In the genomic region with DNA sequence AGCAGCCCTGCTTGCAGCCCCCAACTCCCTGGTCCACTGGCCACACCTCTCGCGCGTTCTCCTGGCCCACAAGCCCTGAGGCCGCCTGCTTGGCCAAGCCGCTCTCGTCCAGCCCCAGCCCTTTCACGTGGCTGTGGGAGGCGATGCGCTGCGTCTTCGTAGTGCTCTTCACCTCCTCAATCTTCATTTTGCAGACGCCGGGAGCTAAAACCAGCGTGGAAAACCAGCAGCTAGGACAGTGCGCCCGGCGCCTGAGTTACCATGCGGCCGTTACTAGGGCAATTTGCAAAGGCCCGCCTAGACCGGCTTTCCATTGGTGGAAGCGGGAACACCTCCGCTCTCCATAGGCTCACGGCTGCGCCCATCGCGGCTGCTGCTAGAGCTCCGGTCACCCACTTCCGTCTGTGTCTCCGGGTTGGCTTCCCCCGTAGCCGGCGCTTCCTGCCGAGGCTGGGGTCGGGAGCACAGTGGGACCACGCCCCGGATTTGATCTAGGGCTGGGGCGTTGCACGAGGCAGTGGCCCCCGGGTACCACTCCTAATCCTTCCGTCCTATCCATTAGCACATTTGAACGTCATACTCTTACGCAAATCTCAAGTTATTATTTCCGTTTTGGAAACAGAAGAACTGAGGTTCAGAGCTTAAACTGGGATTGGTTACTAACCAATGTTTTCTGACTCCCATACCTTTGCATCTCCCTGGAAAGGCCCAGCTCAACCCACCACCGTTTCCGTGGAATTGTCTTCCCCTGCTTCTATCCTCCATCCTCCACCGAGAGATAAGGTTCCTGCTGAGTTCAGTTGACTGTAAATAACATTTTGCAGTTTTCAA, we compare ENCODE assay signal across 1 cellular context.
TF ChIP-seq lines count a peak whose summit lies in the region.

A gene (minus strand): TSS at position 275 of the 831 bp plus-strand sequence. CDS start 88 bp downstream, at position 187.

TF ChIP-seq in K562, 482 proteins besides CTCF, POLR2A, EP300 and RAD21 (continued from another document and continues in another):
- TF ChIP-seq, protein P1, sequence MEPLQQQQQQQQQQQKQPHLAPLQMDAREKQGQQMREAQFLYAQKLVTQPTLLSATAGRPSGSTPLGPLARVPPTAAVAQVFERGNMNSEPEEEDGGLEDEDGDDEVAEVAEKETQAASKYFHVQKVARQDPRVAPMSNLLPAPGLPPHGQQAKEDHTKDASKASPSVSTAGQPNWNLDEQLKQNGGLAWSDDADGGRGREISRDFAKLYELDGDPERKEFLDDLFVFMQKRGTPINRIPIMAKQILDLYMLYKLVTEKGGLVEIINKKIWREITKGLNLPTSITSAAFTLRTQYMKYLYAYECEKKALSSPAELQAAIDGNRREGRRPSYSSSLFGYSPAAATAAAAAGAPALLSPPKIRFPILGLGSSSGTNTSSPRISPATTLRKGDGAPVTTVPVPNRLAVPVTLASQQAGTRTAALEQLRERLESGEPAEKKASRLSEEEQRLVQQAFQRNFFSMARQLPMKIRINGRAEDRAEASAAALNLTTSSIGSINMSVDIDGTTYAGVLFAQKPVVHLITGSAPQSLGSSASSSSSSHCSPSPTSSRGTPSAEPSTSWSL (CRISPR knock-in tag; IDR thresholded peaks at IDR 0.05; ENCODE audit: borderline replicate concordance) = no peak
- peak; percentile 47 for TF ChIP-seq HMGN3 (IDR thresholded peaks at IDR 0.05; ENCODE audit: borderline replicate concordance, extremely low read depth, insufficient read length, low read depth, low read length)
- TF ChIP-seq RBM17 (IDR thresholded peaks at IDR 0.05; ENCODE audit: borderline replicate concordance, low read depth, low read length) = no peak
- no peak for TF ChIP-seq CBFA2T2 (conservative IDR thresholded peaks at IDR 0.05)
- TF ChIP-seq, protein P2, sequence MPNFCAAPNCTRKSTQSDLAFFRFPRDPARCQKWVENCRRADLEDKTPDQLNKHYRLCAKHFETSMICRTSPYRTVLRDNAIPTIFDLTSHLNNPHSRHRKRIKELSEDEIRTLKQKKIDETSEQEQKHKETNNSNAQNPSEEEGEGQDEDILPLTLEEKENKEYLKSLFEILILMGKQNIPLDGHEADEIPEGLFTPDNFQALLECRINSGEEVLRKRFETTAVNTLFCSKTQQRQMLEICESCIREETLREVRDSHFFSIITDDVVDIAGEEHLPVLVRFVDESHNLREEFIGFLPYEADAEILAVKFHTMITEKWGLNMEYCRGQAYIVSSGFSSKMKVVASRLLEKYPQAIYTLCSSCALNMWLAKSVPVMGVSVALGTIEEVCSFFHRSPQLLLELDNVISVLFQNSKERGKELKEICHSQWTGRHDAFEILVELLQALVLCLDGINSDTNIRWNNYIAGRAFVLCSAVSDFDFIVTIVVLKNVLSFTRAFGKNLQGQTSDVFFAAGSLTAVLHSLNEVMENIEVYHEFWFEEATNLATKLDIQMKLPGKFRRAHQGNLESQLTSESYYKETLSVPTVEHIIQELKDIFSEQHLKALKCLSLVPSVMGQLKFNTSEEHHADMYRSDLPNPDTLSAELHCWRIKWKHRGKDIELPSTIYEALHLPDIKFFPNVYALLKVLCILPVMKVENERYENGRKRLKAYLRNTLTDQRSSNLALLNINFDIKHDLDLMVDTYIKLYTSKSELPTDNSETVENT (CRISPR knock-in tag; IDR thresholded peaks at IDR 0.05) = no peak
- TF ChIP-seq, protein P3, sequence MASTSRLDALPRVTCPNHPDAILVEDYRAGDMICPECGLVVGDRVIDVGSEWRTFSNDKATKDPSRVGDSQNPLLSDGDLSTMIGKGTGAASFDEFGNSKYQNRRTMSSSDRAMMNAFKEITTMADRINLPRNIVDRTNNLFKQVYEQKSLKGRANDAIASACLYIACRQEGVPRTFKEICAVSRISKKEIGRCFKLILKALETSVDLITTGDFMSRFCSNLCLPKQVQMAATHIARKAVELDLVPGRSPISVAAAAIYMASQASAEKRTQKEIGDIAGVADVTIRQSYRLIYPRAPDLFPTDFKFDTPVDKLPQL (IDR thresholded peaks at IDR 0.05; ENCODE audit: extremely low read depth, insufficient read length) = no peak
- TF ChIP-seq ZKSCAN3 (CRISPR knock-in tag; IDR thresholded peaks at IDR 0.05) = no peak
- no peak for TF ChIP-seq BRD9 (IDR thresholded peaks at IDR 0.05; ENCODE audit: low read depth, partially characterized antibody)
- TF ChIP-seq STAT5B (CRISPR knock-in tag; IDR thresholded peaks at IDR 0.05) = no peak
- TF ChIP-seq, protein P4, sequence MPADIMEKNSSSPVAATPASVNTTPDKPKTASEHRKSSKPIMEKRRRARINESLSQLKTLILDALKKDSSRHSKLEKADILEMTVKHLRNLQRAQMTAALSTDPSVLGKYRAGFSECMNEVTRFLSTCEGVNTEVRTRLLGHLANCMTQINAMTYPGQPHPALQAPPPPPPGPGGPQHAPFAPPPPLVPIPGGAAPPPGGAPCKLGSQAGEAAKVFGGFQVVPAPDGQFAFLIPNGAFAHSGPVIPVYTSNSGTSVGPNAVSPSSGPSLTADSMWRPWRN (IDR thresholded peaks at IDR 0.05; ENCODE audit: low read depth) = no peak
- TF ChIP-seq TCF7L2 (IDR thresholded peaks at IDR 0.05; ENCODE audit: low read depth, low read length) = 0 out of 2 replicates have a peak, but pooled peaks have one; percentile 42
- no peak for TF ChIP-seq HMG20B (CRISPR knock-in tag; IDR thresholded peaks at IDR 0.05)
- TF ChIP-seq PHB (CRISPR knock-in tag; IDR thresholded peaks at IDR 0.05) = no peak
- TF ChIP-seq NCOA2 (IDR thresholded peaks at IDR 0.05; ENCODE audit: partially characterized antibody in 2 of 2) = no peak
- TF ChIP-seq ZBTB1 (CRISPR knock-in tag; IDR thresholded peaks at IDR 0.05; ENCODE audit: borderline replicate concordance, low read depth) = no peak
- 0 out of 2 replicates have a peak, but pooled peaks have one; percentile 39 for TF ChIP-seq SIN3B (IDR thresholded peaks at IDR 0.05; ENCODE audit: low read depth)
- TF ChIP-seq KLF6 (CRISPR knock-in tag; IDR thresholded peaks at IDR 0.05; ENCODE audit: borderline replicate concordance) = peak; percentile 50; the same call in 1 of the 2 replicates
- TF ChIP-seq HEY1 (CRISPR knock-in tag; IDR thresholded peaks at IDR 0.05; ENCODE audit: borderline replicate concordance) = no peak
- TF ChIP-seq ZNF586 (CRISPR knock-in tag; conservative IDR thresholded peaks at IDR 0.05) = no peak
- no peak for TF ChIP-seq ZNF212 (CRISPR knock-in tag; IDR thresholded peaks at IDR 0.05)
- 0 out of 4 replicates have a peak, but pooled peaks of 1 of the 2 experiments have one; percentile 33 for TF ChIP-seq CSDE1 (IDR thresholded peaks at IDR 0.05)
- no peak for TF ChIP-seq CAMTA2 (CRISPR knock-in tag; conservative IDR thresholded peaks at IDR 0.05)
- TF ChIP-seq ZNF311 (CRISPR knock-in tag; IDR thresholded peaks at IDR 0.05) = no peak
- no peak for TF ChIP-seq HDAC8 (tag; IDR thresholded peaks at IDR 0.05)
- TF ChIP-seq, protein P5, sequence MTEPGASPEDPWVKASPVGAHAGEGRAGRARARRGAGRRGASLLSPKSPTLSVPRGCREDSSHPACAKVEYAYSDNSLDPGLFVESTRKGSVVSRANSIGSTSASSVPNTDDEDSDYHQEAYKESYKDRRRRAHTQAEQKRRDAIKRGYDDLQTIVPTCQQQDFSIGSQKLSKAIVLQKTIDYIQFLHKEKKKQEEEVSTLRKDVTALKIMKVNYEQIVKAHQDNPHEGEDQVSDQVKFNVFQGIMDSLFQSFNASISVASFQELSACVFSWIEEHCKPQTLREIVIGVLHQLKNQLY (CRISPR knock-in tag; conservative IDR thresholded peaks at IDR 0.05) = no peak
- TF ChIP-seq, protein P6, sequence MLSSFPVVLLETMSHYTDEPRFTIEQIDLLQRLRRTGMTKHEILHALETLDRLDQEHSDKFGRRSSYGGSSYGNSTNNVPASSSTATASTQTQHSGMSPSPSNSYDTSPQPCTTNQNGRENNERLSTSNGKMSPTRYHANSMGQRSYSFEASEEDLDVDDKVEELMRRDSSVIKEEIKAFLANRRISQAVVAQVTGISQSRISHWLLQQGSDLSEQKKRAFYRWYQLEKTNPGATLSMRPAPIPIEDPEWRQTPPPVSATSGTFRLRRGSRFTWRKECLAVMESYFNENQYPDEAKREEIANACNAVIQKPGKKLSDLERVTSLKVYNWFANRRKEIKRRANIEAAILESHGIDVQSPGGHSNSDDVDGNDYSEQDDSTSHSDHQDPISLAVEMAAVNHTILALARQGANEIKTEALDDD (IDR thresholded peaks at IDR 0.05) = no peak; the same call in 1 of the 2 replicates
- TF ChIP-seq RBFOX2 (IDR thresholded peaks at IDR 0.05; ENCODE audit: low read depth, low read length) = peak; percentile 90
- no peak for TF ChIP-seq SRSF7 (optimal IDR thresholded peaks at IDR 0.05; ENCODE audit: low read depth, low read length)
- TF ChIP-seq, protein P7, sequence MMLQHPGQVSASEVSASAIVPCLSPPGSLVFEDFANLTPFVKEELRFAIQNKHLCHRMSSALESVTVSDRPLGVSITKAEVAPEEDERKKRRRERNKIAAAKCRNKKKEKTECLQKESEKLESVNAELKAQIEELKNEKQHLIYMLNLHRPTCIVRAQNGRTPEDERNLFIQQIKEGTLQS (IDR thresholded peaks at IDR 0.05) = peak; percentile 30; the same call in 1 of the 2 replicates
- TF ChIP-seq, protein P7 (CRISPR knock-in tag; conservative IDR thresholded peaks at IDR 0.05) = no peak
- TF ChIP-seq, protein P8, sequence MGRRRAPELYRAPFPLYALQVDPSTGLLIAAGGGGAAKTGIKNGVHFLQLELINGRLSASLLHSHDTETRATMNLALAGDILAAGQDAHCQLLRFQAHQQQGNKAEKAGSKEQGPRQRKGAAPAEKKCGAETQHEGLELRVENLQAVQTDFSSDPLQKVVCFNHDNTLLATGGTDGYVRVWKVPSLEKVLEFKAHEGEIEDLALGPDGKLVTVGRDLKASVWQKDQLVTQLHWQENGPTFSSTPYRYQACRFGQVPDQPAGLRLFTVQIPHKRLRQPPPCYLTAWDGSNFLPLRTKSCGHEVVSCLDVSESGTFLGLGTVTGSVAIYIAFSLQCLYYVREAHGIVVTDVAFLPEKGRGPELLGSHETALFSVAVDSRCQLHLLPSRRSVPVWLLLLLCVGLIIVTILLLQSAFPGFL (CRISPR knock-in tag; IDR thresholded peaks at IDR 0.05) = no peak
- TF ChIP-seq, protein P9, sequence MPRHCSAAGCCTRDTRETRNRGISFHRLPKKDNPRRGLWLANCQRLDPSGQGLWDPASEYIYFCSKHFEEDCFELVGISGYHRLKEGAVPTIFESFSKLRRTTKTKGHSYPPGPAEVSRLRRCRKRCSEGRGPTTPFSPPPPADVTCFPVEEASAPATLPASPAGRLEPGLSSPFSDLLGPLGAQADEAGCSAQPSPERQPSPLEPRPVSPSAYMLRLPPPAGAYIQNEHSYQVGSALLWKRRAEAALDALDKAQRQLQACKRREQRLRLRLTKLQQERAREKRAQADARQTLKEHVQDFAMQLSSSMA (CRISPR knock-in tag; IDR thresholded peaks at IDR 0.05) = no peak
- TF ChIP-seq, protein P10, sequence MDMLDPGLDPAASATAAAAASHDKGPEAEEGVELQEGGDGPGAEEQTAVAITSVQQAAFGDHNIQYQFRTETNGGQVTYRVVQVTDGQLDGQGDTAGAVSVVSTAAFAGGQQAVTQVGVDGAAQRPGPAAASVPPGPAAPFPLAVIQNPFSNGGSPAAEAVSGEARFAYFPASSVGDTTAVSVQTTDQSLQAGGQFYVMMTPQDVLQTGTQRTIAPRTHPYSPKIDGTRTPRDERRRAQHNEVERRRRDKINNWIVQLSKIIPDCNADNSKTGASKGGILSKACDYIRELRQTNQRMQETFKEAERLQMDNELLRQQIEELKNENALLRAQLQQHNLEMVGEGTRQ (CRISPR knock-in tag; IDR thresholded peaks at IDR 0.05) = no peak
- TF ChIP-seq HDGF (IDR thresholded peaks at IDR 0.05) = no peak
- no peak for TF ChIP-seq PTTG1 (tag; IDR thresholded peaks at IDR 0.05; ENCODE audit: low read depth)
- no peak for TF ChIP-seq NFIC (IDR thresholded peaks at IDR 0.05)
- TF ChIP-seq ZEB2 (IDR thresholded peaks at IDR 0.05) = peak; percentile 89
- no peak for TF ChIP-seq CHD1 (IDR thresholded peaks at IDR 0.05; ENCODE audit: low read length)
- no peak for TF ChIP-seq HNRNPH1 (optimal IDR thresholded peaks at IDR 0.05; ENCODE audit: low read depth, low read length)
- TF ChIP-seq ZNF143 (CRISPR knock-in tag; IDR thresholded peaks at IDR 0.05) = no peak; the same call in 1 of the 2 replicates
- TF ChIP-seq, protein P11, sequence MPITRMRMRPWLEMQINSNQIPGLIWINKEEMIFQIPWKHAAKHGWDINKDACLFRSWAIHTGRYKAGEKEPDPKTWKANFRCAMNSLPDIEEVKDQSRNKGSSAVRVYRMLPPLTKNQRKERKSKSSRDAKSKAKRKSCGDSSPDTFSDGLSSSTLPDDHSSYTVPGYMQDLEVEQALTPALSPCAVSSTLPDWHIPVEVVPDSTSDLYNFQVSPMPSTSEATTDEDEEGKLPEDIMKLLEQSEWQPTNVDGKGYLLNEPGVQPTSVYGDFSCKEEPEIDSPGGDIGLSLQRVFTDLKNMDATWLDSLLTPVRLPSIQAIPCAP (CRISPR knock-in tag; IDR thresholded peaks at IDR 0.05; ENCODE audit: borderline replicate concordance) = no peak
- TF ChIP-seq, protein P12, sequence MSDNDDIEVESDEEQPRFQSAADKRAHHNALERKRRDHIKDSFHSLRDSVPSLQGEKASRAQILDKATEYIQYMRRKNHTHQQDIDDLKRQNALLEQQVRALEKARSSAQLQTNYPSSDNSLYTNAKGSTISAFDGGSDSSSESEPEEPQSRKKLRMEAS (CRISPR knock-in tag; IDR thresholded peaks at IDR 0.05) = peak; percentile 81
- no peak for TF ChIP-seq ZNF551 (CRISPR knock-in tag; IDR thresholded peaks at IDR 0.05)
- no peak for TF ChIP-seq MCM7 (IDR thresholded peaks at IDR 0.05)
- no peak for TF ChIP-seq CCNT2 (IDR thresholded peaks at IDR 0.05; ENCODE audit: borderline replicate concordance, extremely low read depth, insufficient read length, low read depth, low read length)
- no peak for TF ChIP-seq ZC3H8 (IDR thresholded peaks at IDR 0.05)
- no peak for TF ChIP-seq POU5F1 (IDR thresholded peaks at IDR 0.05; ENCODE audit: borderline replicate concordance, low read depth, low read length, partially characterized antibody)
- peak; percentile 79 to 91 for TF ChIP-seq MAZ (CRISPR knock-in tag; conservative IDR thresholded peaks at IDR 0.05 in 1 of 2, IDR thresholded peaks at IDR 0.05 in 1 of 2)
- TF ChIP-seq SAFB (IDR thresholded peaks at IDR 0.05; ENCODE audit: borderline replicate concordance, low read depth, low read length) = no peak
- no peak for TF ChIP-seq ZNF695 (CRISPR knock-in tag; IDR thresholded peaks at IDR 0.05)
- 0 out of 2 replicates have a peak, but pooled peaks have one; percentile 63 for TF ChIP-seq DMBX1 (CRISPR knock-in tag; IDR thresholded peaks at IDR 0.05; ENCODE audit: borderline replicate concordance)
- no peak for TF ChIP-seq SRSF1 (IDR thresholded peaks at IDR 0.05; ENCODE audit: low read depth, low read length)
- 0 out of 2 replicates have a peak, but pooled peaks have one; percentile 18 for TF ChIP-seq EGR1 (conservative IDR thresholded peaks at IDR 0.05)
- no peak for TF ChIP-seq CHCHD3 (CRISPR knock-in tag; IDR thresholded peaks at IDR 0.05)
- TF ChIP-seq BRF1 (IDR thresholded peaks at IDR 0.05; ENCODE audit: borderline replicate concordance, extremely low read depth, insufficient read length) = no peak
- no peak for TF ChIP-seq ADNP (tag; IDR thresholded peaks at IDR 0.05)
- TF ChIP-seq ZBED1 (IDR thresholded peaks at IDR 0.05) = no peak
- TF ChIP-seq KDM1A (IDR thresholded peaks at IDR 0.05) = no peak
